Comparison of ENCODE assay signal across 18 cellular contexts in the genomic region with DNA sequence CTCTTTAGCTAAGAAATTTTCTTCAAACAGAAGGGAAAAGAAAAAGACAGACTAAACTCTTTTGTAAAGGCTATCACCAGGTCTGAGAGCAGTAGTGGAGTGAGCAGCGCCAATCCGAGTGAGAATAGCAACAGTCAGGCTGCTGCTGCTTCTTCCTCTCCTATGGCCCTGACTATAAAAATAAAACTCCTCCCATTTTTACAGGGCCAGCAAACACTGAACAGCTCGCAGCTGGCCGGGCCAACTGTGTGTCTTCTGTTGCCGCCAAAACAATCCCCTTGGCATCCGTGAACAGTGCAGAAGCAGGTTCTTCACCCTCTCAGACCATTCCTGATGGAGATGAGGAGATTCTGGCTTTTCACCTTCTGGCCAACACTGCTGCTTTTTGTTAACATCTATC.
"Had no signal": no experiment of that assay in that cellular context is flagged by ENCODE, and none has a peak within 500 bp of the region (broad histone marks: within the 10 kb centered on the region; RNA-seq: fewer than 3 reads in every experiment).

No MANE protein-coding gene starts in this region.

- H3K4me1 Mint-ChIP-seq: activated naive CD8-positive, alpha-beta T cell treated with anti-CD3 and anti-CD28 coated beads, Interleukin-2, amount 10 ng/mL, durations not matched to agents 7 days and 5 days; central memory CD8-positive, alpha-beta T cell; nephron progenitor cell had no signal

- H3K9me3 Mint-ChIP-seq: activated T-helper 1 cell treated with anti-CD3 and anti-CD28 coated beads, Interleukin-12 subunit alpha, Interleukin-12 subunit beta, Interleukin-2, Interleukin-4 antibody, amounts not matched to agents 30 ng/mL and 10 ng/mL and 1 ng/mL, durations not matched to agents 14 hours and 24 hours and 36 hours; nephron progenitor cell; stimulated activated naive CD8-positive, alpha-beta T cell treated with anti-CD3 and anti-CD28 coated beads, Interleukin-15, Interleukin-2, amounts not matched to agents 100 ng/mL and 50 ng/mL, for 24 hours had no signal

- DNase-seq: activated naive CD4-positive, alpha-beta T cell; activated naive CD8-positive, alpha-beta T cell treated with anti-CD3 and anti-CD28 coated beads, Interleukin-2, amount 10 ng/mL, durations not matched to agents 7 days and 5 days; anterior cingulate cortex; brain microvascular endothelial cell; kidney glomerular epithelial cell; nephron progenitor cell; occipital lobe; right cardiac atrium; stimulated activated CD4-positive, alpha-beta T cell treated with anti-CD3 and anti-CD28 coated beads, Interleukin-15, amount 100 ng/mL, for 24 hours; stimulated activated CD4-positive, alpha-beta T cell treated with anti-CD3 and anti-CD28 coated beads, Interleukin-4, amount 100 ng/mL, for 4 hours; upper lobe of left lung had no signal

- H3K36me3 Mint-ChIP-seq: activated naive CD8-positive, alpha-beta T cell treated with anti-CD3 and anti-CD28 coated beads, Interleukin-2, amount 10 ng/mL, durations not matched to agents 7 days and 5 days had no signal

- H3K27ac Mint-ChIP-seq: activated naive CD8-positive, alpha-beta T cell treated with anti-CD3 and anti-CD28 coated beads, Interleukin-2, amount 10 ng/mL, durations not matched to agents 7 days and 5 days; activated T-helper 1 cell treated with anti-CD3 and anti-CD28 coated beads, Interleukin-12 subunit alpha, Interleukin-12 subunit beta, Interleukin-2, Interleukin-4 antibody, amounts not matched to agents 30 ng/mL and 10 ng/mL and 1 ng/mL, durations not matched to agents 14 hours and 24 hours and 36 hours; nephron progenitor cell; progenitor cell of endocrine pancreas; stimulated activated naive CD8-positive, alpha-beta T cell treated with anti-CD3 and anti-CD28 coated beads, Interleukin-15, Interleukin-2, amounts not matched to agents 100 ng/mL and 50 ng/mL, for 24 hours had no signal

- H3K27ac ChIP-seq: brain microvascular endothelial cell, coronary artery, esophagus muscularis mucosa, skin epidermis, upper lobe of left lung had no signal

- H3K36me3 ChIP-seq: brain microvascular endothelial cell, esophagus muscularis mucosa, upper lobe of left lung had no signal

- H3K27me3 ChIP-seq: brain microvascular endothelial cell, esophagus muscularis mucosa, upper lobe of left lung had no signal

- H3K4me3 Mint-ChIP-seq: activated naive CD8-positive, alpha-beta T cell treated with anti-CD3 and anti-CD28 coated beads, Interleukin-2, amount 10 ng/mL, durations not matched to agents 7 days and 5 days; activated T-helper 1 cell treated with anti-CD3 and anti-CD28 coated beads, Interleukin-12 subunit alpha, Interleukin-12 subunit beta, Interleukin-2, Interleukin-4 antibody, amounts not matched to agents 30 ng/mL and 10 ng/mL and 1 ng/mL, durations not matched to agents 14 hours and 24 hours and 36 hours; central memory CD8-positive, alpha-beta T cell; nephron progenitor cell; stimulated activated naive CD8-positive, alpha-beta T cell treated with anti-CD3 and anti-CD28 coated beads, Interleukin-15, Interleukin-2, amounts not matched to agents 100 ng/mL and 50 ng/mL, for 24 hours had no signal

- ATAC-seq: right cardiac atrium had no signal

- H3K4me3 ChIP-seq: coronary artery, esophagus muscularis mucosa, skin epidermis, upper lobe of left lung had no signal

- H3K27me3 Mint-ChIP-seq: activated naive CD8-positive, alpha-beta T cell treated with anti-CD3 and anti-CD28 coated beads, Interleukin-2, amount 10 ng/mL, durations not matched to agents 7 days and 5 days; central memory CD8-positive, alpha-beta T cell; progenitor cell of endocrine pancreas; stimulated activated naive CD8-positive, alpha-beta T cell treated with anti-CD3 and anti-CD28 coated beads, Interleukin-15, Interleukin-2, amounts not matched to agents 100 ng/mL and 50 ng/mL, for 24 hours had no signal

- H3K4me1 ChIP-seq: esophagus muscularis mucosa, upper lobe of left lung had no signal
